27 cellular contexts compared by ENCODE assay signal in genomic region chr1:221223281-221223680, GRCh38.
"Had no signal": no experiment of that assay in that cellular context is flagged by ENCODE, and none has a peak within 500 bp of the region (broad histone marks: within the 10 kb centered on the region; RNA-seq: fewer than 3 reads in every experiment).

No MANE protein-coding gene starts in this region.

- H2AFZ ChIP-seq: neural progenitor cell, parathyroid adenoma had no signal

- H3K4me1 ChIP-seq: parathyroid adenoma, suprapubic skin, upper lobe of right lung had no signal

- H3K9me3 ChIP-seq: neutrophil had no signal

- H3K27ac ChIP-seq: left ventricle myocardium inferior, neural progenitor cell, neutrophil, parathyroid adenoma, right atrium auricular region, skin epidermis, suprapubic skin, thoracic aorta, tibial artery, upper lobe of right lung had no signal

- FAIRE-seq: urothelium cell line had no signal

- H3K79me2 ChIP-seq: parathyroid adenoma had no signal

- H3K36me3 ChIP-seq: left ventricle myocardium inferior, neural progenitor cell, neutrophil, right atrium auricular region, suprapubic skin, thoracic aorta, tibial artery, upper lobe of right lung had no signal

- H3K4me1 Mint-ChIP-seq: mesothelial cell of epicardium; naive B cell; natural killer cell; stimulated activated effector memory CD8-positive, alpha-beta T cell treated with anti-CD3 and anti-CD28 coated beads, Interleukin-12 subunit alpha, Interleukin-12 subunit beta, amount 100 ng/mL, for 72 hours had no signal

- H3K27ac Mint-ChIP-seq: mesothelial cell of epicardium; naive B cell; natural killer cell; nephron progenitor cell; neural progenitor cell; stimulated activated effector memory CD8-positive, alpha-beta T cell treated with anti-CD3 and anti-CD28 coated beads, Interleukin-12 subunit alpha, Interleukin-12 subunit beta, amount 100 ng/mL, for 72 hours; stimulated activated naive CD8-positive, alpha-beta T cell treated with anti-CD3 and anti-CD28 coated beads, Interleukin-15, Interleukin-2, amounts not matched to agents 100 ng/mL and 50 ng/mL, for 24 hours had no signal

- ATAC-seq: natural killer cell; sciatic nerve; stimulated activated effector memory CD8-positive, alpha-beta T cell treated with anti-CD3 and anti-CD28 coated beads, Interleukin-12 subunit alpha, Interleukin-12 subunit beta, amount 100 ng/mL, for 72 hours; upper lobe of right lung had no signal

- DNase-seq: hypothalamus; islet precursor cell; left ventricle myocardium inferior; mesendoderm; naive B cell; natural killer cell; nephron progenitor cell; occipital lobe; stimulated activated CD4-positive, alpha-beta T cell treated with anti-CD3 and anti-CD28 coated beads, Interleukin-12 subunit alpha, Interleukin-12 subunit beta, amount 100 ng/mL, for 4 hours; stimulated activated CD4-positive, alpha-beta T cell treated with anti-CD3 and anti-CD28 coated beads, Interleukin-4, amount 100 ng/mL, for 24 hours; stimulated activated naive CD4-positive, alpha-beta T cell; tibial artery; trophoblast cell; upper lobe of right lung had no signal

- H3K9ac ChIP-seq: neural progenitor cell, parathyroid adenoma had no signal

- H3K4me3 ChIP-seq: left ventricle myocardium inferior, lung, neural progenitor cell, right atrium auricular region, skin epidermis, suprapubic skin, thoracic aorta, tibial artery, upper lobe of right lung had no signal

- H3K4me2 ChIP-seq: neural progenitor cell had no signal

- H3K4me3 Mint-ChIP-seq: mesothelial cell of epicardium; naive B cell; natural killer cell; nephron progenitor cell; neural progenitor cell; stimulated activated effector memory CD8-positive, alpha-beta T cell treated with anti-CD3 and anti-CD28 coated beads, Interleukin-12 subunit alpha, Interleukin-12 subunit beta, amount 100 ng/mL, for 72 hours; stimulated activated naive CD8-positive, alpha-beta T cell treated with anti-CD3 and anti-CD28 coated beads, Interleukin-15, Interleukin-2, amounts not matched to agents 100 ng/mL and 50 ng/mL, for 24 hours had no signal

- H3K27me3 ChIP-seq: neutrophil, right atrium auricular region, suprapubic skin, tibial artery, upper lobe of right lung had no signal

- H3K36me3 Mint-ChIP-seq: mesothelial cell of epicardium; natural killer cell; neural progenitor cell; stimulated activated effector memory CD8-positive, alpha-beta T cell treated with anti-CD3 and anti-CD28 coated beads, Interleukin-12 subunit alpha, Interleukin-12 subunit beta, amount 100 ng/mL, for 72 hours had no signal
